ENCODE assay signal across 25 cellular contexts in genomic region chr2:60461421-60462108, GRCh38.
"Had no signal": no experiment of that assay in that cellular context is flagged by ENCODE, and none has a peak within 500 bp of the region (broad histone marks: within the 10 kb centered on the region; RNA-seq: fewer than 3 reads in every experiment).

No MANE protein-coding gene starts in this region.

- H3K27me3 Mint-ChIP-seq: activated CD8-positive, alpha-beta memory T cell treated with anti-CD3 and anti-CD28 coated beads, Interleukin-2, amount 10 ng/mL, durations not matched to agents 7 days and 5 days; T-helper 17 cell had no signal

- H3K4me3 Mint-ChIP-seq: activated CD4-positive, alpha-beta memory T cell treated with anti-CD3 and anti-CD28 coated beads, Interleukin-2, amount 10 ng/mL, durations not matched to agents 7 days and 5 days; activated CD8-positive, alpha-beta memory T cell treated with anti-CD3 and anti-CD28 coated beads, Interleukin-2, amount 10 ng/mL, durations not matched to agents 7 days and 5 days; activated T-helper 17 cell treated with anti-CD3 and anti-CD28 coated beads, Interleukin-2, amount 50 U/mL, for 72 hours; central memory CD8-positive, alpha-beta T cell; natural killer cell treated with Interleukin-12 subunit alpha and Interleukin-12 subunit beta and Interleukin-15 and Interleukin-18, amount 100 ng/mL, for 72 hours; T-helper 17 cell had no signal

- DNase-seq: activated CD4-positive, alpha-beta memory T cell treated with anti-CD3 and anti-CD28 coated beads, Interleukin-2, amount 10 ng/mL, durations not matched to agents 7 days and 5 days; activated CD4-positive, alpha-beta T cell treated with anti-CD3 and anti-CD28 coated beads for 48 hours; activated CD8-positive, alpha-beta memory T cell treated with anti-CD3 and anti-CD28 coated beads, Interleukin-2, amount 10 ng/mL, durations not matched to agents 7 days and 5 days; activated T-cell treated with anti-CD3 and anti-CD28 coated beads for 4 hours; adrenal gland; colonic mucosa; gastrocnemius medialis; hippocampal formation; left ventricle myocardium inferior; midbrain; nucleus accumbens; right lobe of liver; stimulated activated CD4-positive, alpha-beta T cell treated with anti-CD3 and anti-CD28 coated beads, Interleukin-2, amount 100 ng/mL, for 24 hours; stimulated activated naive CD4-positive, alpha-beta T cell; SW 1271; T-helper 17 cell; thyroid gland had no signal

- H3K36me3 Mint-ChIP-seq: activated CD8-positive, alpha-beta memory T cell treated with anti-CD3 and anti-CD28 coated beads, Interleukin-2, amount 10 ng/mL, durations not matched to agents 7 days and 5 days; activated naive CD4-positive, alpha-beta T cell treated with anti-CD3 and anti-CD28 coated beads, Interleukin-2, amount 50 U/mL, for 72 hours; natural killer cell treated with Interleukin-12 subunit alpha and Interleukin-12 subunit beta and Interleukin-15 and Interleukin-18, amount 100 ng/mL, for 72 hours had no signal

- ATAC-seq: activated CD8-positive, alpha-beta memory T cell treated with anti-CD3 and anti-CD28 coated beads, Interleukin-2, amount 10 ng/mL, durations not matched to agents 7 days and 5 days; activated naive CD4-positive, alpha-beta T cell treated with anti-CD3 and anti-CD28 coated beads, Interleukin-2, amount 50 U/mL, for 72 hours; activated T-helper 17 cell treated with anti-CD3 and anti-CD28 coated beads, Interleukin-2, amount 50 U/mL, for 72 hours; gastrocnemius medialis; T-helper 17 cell had no signal

- H3K27ac Mint-ChIP-seq: activated CD4-positive, alpha-beta memory T cell treated with anti-CD3 and anti-CD28 coated beads, Interleukin-2, amount 10 ng/mL, durations not matched to agents 7 days and 5 days; activated CD8-positive, alpha-beta memory T cell treated with anti-CD3 and anti-CD28 coated beads, Interleukin-2, amount 10 ng/mL, durations not matched to agents 7 days and 5 days; activated naive CD4-positive, alpha-beta T cell treated with anti-CD3 and anti-CD28 coated beads, Interleukin-2, amount 50 U/mL, for 72 hours; activated T-helper 17 cell treated with anti-CD3 and anti-CD28 coated beads, Interleukin-2, amount 50 U/mL, for 72 hours; T-helper 17 cell had no signal

- H3K4me1 Mint-ChIP-seq: activated CD4-positive, alpha-beta memory T cell treated with anti-CD3 and anti-CD28 coated beads, Interleukin-2, amount 10 ng/mL, durations not matched to agents 7 days and 5 days; activated CD8-positive, alpha-beta memory T cell treated with anti-CD3 and anti-CD28 coated beads, Interleukin-2, amount 10 ng/mL, durations not matched to agents 7 days and 5 days; activated T-helper 17 cell treated with anti-CD3 and anti-CD28 coated beads, Interleukin-2, amount 50 U/mL, for 72 hours; central memory CD8-positive, alpha-beta T cell; T-helper 17 cell had no signal

- H3K27me3 ChIP-seq: adrenal gland, ascending aorta, breast epithelium, colonic mucosa, esophagus muscularis mucosa, gastrocnemius medialis, right lobe of liver, thyroid gland had no signal

- H3K27ac ChIP-seq: adrenal gland, ascending aorta, breast epithelium, colonic mucosa, esophagus muscularis mucosa, gastrocnemius medialis, left ventricle myocardium inferior, right lobe of liver, skin epidermis, thyroid gland had no signal

- H3K9me3 Mint-ChIP-seq: activated CD4-positive, alpha-beta memory T cell treated with anti-CD3 and anti-CD28 coated beads, Interleukin-2, amount 10 ng/mL, durations not matched to agents 7 days and 5 days; activated naive CD4-positive, alpha-beta T cell treated with anti-CD3 and anti-CD28 coated beads, Interleukin-2, amount 50 U/mL, for 72 hours; activated T-helper 17 cell treated with anti-CD3 and anti-CD28 coated beads, Interleukin-2, amount 50 U/mL, for 72 hours; central memory CD8-positive, alpha-beta T cell; natural killer cell treated with Interleukin-12 subunit alpha and Interleukin-12 subunit beta and Interleukin-15 and Interleukin-18, amount 100 ng/mL, for 72 hours had no signal

- H3K36me3 ChIP-seq: adrenal gland, ascending aorta, breast epithelium, colonic mucosa, gastrocnemius medialis, right lobe of liver, thyroid gland had no signal

- H3K9me3 ChIP-seq: adrenal gland, ascending aorta, breast epithelium, colonic mucosa, esophagus muscularis mucosa, gastrocnemius medialis, left ventricle myocardium inferior, right lobe of liver, thyroid gland had no signal

- H3K4me3 ChIP-seq: adrenal gland, ascending aorta, breast epithelium, colonic mucosa, esophagus muscularis mucosa, gastrocnemius medialis, left ventricle myocardium inferior, right lobe of liver, skin epidermis, thyroid gland had no signal

- H3K4me1 ChIP-seq: ascending aorta, breast epithelium, colonic mucosa, gastrocnemius medialis, right lobe of liver had no signal
